ENCODE assay signal across 8 cellular contexts in the genomic region with DNA sequence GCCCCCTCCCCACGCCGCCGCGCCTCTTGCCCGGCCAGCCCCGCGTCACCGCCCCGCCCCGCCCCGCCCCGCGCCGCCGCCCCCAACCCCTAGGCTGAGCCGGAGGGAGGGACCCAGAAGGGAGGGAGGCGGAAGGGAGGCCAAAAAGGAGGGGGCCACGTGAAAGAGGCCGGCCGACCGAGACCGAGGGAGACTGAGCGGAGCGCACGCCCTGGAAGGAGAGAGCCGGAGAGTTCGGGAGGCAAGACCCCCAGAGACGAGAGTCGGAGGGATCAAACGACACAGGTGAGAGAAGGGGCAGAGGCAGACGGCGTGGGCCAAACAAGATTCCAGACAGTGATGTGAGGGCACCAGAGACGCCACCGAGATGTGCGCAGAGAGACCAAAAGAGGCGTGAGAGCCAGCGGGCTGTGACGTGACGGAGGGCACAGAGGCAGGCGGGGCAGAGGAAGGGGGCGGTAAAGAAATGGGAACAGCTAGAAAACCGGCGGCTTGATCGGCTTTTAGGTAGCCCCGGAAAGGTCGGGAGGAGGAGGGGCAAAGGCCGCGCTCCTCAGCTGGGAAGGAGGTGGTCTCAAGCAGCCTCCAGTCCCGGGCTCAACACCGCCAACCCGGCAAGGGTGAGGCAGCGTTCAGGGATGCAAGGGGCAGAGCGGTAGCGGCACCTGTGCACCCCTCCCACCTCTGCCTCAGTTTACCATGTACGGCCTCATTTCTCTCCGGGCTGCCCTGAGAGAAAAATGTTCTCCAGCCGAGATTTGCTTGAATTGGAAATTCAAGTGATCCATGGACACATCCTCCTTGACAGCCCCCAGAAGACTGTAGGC. TPM values are rescaled to one million over a fixed set of nuclear protein-coding genes. Genes with fewer than 3 reads are reported as not detected.
A peak's percentile ranks its signal among the peaks of the same experiment; 100 is the strongest.
DNase-seq lines count a peak whose midpoint lies in the region; ATAC-seq, FAIRE-seq and TF ChIP-seq lines count a peak whose summit lies in the region.

No MANE protein-coding gene starts in this region.

- peak; percentile 52 to 75 for DNase-seq in A549 (ENCODE audit: low read depth in 1 of 2, low spot score in 1 of 2)
- DNase-seq in M059J (ENCODE audit: low read depth): peak; percentile 18
- peak; percentile 46 for DNase-seq in activated T-cell treated with anti-CD3 and anti-CD28 coated beads, Interleukin-2, amount 50 U/mL, for 1 hour
- peak in 1 of 2 donors; percentile 59 for DNase-seq in memory B cell (ENCODE audit: low spot score in 2 of 2)
- DNase-seq in A172 (ENCODE audit: low spot score): no peak

- TF ChIP-seq RAD21 in A549 (conservative IDR thresholded peaks at IDR 0.05 in 1 of 2, IDR thresholded peaks at IDR 0.05 in 1 of 2): no peak

- ATAC-seq in A549: peak; percentile 70 to 84
- peak; percentile 59 for ATAC-seq in memory B cell (ENCODE audit: low read depth)
- ATAC-seq in HG02970 (IDR thresholded peaks at IDR 0.05; ENCODE audit: low FRiP score, unreplicated experiment): no peak
- ATAC-seq in GM19463 (IDR thresholded peaks at IDR 0.05; ENCODE audit: unreplicated experiment): no peak
- no peak for ATAC-seq in GM18873 (IDR thresholded peaks at IDR 0.05; ENCODE audit: low FRiP score, unreplicated experiment)

- POLR2A ChIA-PET in A549 (lab: Yijun Ruan, JAX): no interaction called here

- TF ChIP-seq POLR2A in A549 (IDR thresholded peaks at IDR 0.05; ENCODE audit: low read length): peak; percentile 22; the same call in 1 of the 2 replicates

- WGBS in A549 (ENCODE audit: missing lambda C conversion rate): 5% methylated on average over 41 of the region's 57 CpGs

- peak overlapping the region; percentile 49 for H3K4me3 ChIP-seq in A549

- TF ChIP-seq CTCF in A549 (IDR thresholded peaks at IDR 0.05): no peak

- H3K9me3 ChIP-seq in A549: no peaks in the 10 kb centered on the region

- peak overlapping the region; percentile 87 for H3K4me2 ChIP-seq in A549

- peaks cover 40% of the 10 kb centered on the region for H3K27me3 Mint-ChIP-seq in memory B cell

- TF ChIP-seq EP300 in A549 (IDR thresholded peaks at IDR 0.05): no peak

- peaks cover 33% of the 10 kb centered on the region for H3K4me1 Mint-ChIP-seq in memory B cell

- peak overlapping the region; percentile 43 to 88 for H3K27ac ChIP-seq in A549

- no peak for FAIRE-seq in A549 (lab: Jason Lieb, UNC)

- peak overlapping the region; percentile 72 for H3K27ac Mint-ChIP-seq in memory B cell

- peak overlapping the region; percentile 83 for H3K4me3 Mint-ChIP-seq in memory B cell

- no peaks in the 10 kb centered on the region; the same call in 2 of the 3 replicates for H3K4me1 ChIP-seq in A549

- peaks cover 2% of the 10 kb centered on the region for H3K9me3 Mint-ChIP-seq in memory B cell

- CTCF ChIA-PET in A549 (lab: Yijun Ruan, JAX): interaction anchor here (0.6 to 10.0 kb wide), 7 partner anchors 7 to 1772 kb away, joined by 3 to 56 read pairs (median 4); no protein-coding TSS in a partner anchor

- H3K36me3 Mint-ChIP-seq in memory B cell: peaks cover 2% of the 10 kb centered on the region

TF ChIP-seq in A549, 52 proteins besides CTCF, POLR2A, EP300 and RAD21:
- TF ChIP-seq RFX5 (IDR thresholded peaks at IDR 0.05) (no peak), E2F6 (IDR thresholded peaks at IDR 0.05; ENCODE audit: borderline replicate concordance, low read depth) (peak; percentile 79)
- TF ChIP-seq, protein P1, sequence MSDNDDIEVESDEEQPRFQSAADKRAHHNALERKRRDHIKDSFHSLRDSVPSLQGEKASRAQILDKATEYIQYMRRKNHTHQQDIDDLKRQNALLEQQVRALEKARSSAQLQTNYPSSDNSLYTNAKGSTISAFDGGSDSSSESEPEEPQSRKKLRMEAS (IDR thresholded peaks at IDR 0.05): peak; percentile 71

RNA-seq across cellular contexts. Expression of gene BARX1, which starts 0.4 kb away (rescaled TPM):
- polyA plus RNA-seq in A549 (2011; rRNA removed): 2.6 and 3.5 TPM in 2 replicates
- 10.3 and 14.2 TPM in 2 replicates for polyA plus RNA-seq in A549 (2012; cell fraction: cytosol; rRNA removed)
- polyA plus RNA-seq in A549 (2012; cell fraction: nucleus; rRNA removed): 7.9 and 8.8 TPM in 2 replicates
- 6.3 to 7.8 TPM (median 7.3 TPM) in 3 replicates for polyA plus RNA-seq in A549 (2017; fragmentation: RNase III; extraction: RNeasy Plus Mini Kit Qiagen cat#74134 plus additional on column Dnase treatment)
- 0.87 and 1.1 TPM in 2 replicates for polyA minus RNA-seq in A549 (2011; rRNA and poly(A)+ RNA removed)
- 0.69 TPM in 1 of 2 replicates, not detected in the other for total RNA-seq in M059J (2014; rRNA removed; shearing (Covaris generic))
- total RNA-seq in A172 (2014; rRNA removed; shearing (Covaris generic)): not detected in 2 replicates

Comparison
In these comparisons a context has a peak if more than half of its experiments do, and no peak if none do; other contexts are left out.
1. ATAC-seq: peak in A549 (2 of 2) and memory B cell (single experiment); none in HG02970 (single experiment), GM19463 (single experiment) and GM18873 (single experiment).